In the genomic region with DNA sequence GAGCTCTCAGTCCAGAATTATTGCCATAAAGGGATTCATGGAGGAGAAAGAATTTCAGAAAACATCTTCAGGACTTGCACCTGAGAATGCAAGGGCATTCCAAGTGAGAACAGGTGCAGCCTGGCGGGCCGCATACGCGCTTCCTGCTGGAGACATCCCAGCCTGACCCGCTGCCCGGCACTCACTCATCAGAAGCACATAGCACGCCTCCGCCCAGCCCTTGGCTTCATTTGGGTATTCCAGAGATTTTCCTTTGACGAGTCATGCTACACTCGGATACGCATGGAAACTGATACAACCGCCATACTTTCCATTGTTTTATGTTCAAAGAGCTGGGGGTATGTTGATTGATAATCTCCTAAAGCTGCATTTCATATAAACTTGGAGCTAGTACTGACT, we compare ENCODE assay signal across 18 cellular contexts.
DNase-seq lines count a peak whose midpoint lies in the region; ATAC-seq and TF ChIP-seq lines count a peak whose summit lies in the region.
"Had no signal": no experiment of that assay in that cellular context is flagged by ENCODE, and none has a peak within 500 bp of the region (broad histone marks: within the 10 kb centered on the region; RNA-seq: fewer than 3 reads in every experiment).

No MANE protein-coding gene starts in this region.

- H2AFZ ChIP-seq in osteoblast (ENCODE audit: low read length), result no peak overlapping the region

- peaks cover 11% of the 10 kb centered on the region for H3K27me3 Mint-ChIP-seq in activated CD8-positive, alpha-beta T cell treated with anti-CD3 and anti-CD28 coated beads for 36 hours
- peaks cover 6% of the 10 kb centered on the region for H3K27me3 Mint-ChIP-seq in activated CD8-positive, alpha-beta T cell treated with anti-CD3 and anti-CD28 coated beads, Interleukin-2, amount 10 ng/mL, durations not matched to agents 7 days and 5 days (ENCODE audit: low read depth)
- H3K27me3 Mint-ChIP-seq: CD4-positive, alpha-beta memory T cell had no signal

- H3K36me3 Mint-ChIP-seq in activated CD8-positive, alpha-beta T cell treated with anti-CD3 and anti-CD28 coated beads for 36 hours (ENCODE audit: low read depth), result no peaks in the 10 kb centered on the region
- H3K36me3 Mint-ChIP-seq in activated CD8-positive, alpha-beta T cell treated with anti-CD3 and anti-CD28 coated beads, Interleukin-2, amount 10 ng/mL, durations not matched to agents 7 days and 5 days (ENCODE audit: low read depth), result peaks cover 19% of the 10 kb centered on the region

- no peak for ATAC-seq in activated CD8-positive, alpha-beta T cell treated with anti-CD3 and anti-CD28 coated beads for 36 hours
- ATAC-seq in activated CD8-positive, alpha-beta T cell treated with anti-CD3 and anti-CD28 coated beads, Interleukin-2, amount 10 ng/mL, durations not matched to agents 7 days and 5 days, result no peak
- ATAC-seq in HG03280 (IDR thresholded peaks at IDR 0.05; ENCODE audit: unreplicated experiment), result no peak
- ATAC-seq in GM19452 (IDR thresholded peaks at IDR 0.05; ENCODE audit: unreplicated experiment), result no peak
- ATAC-seq: A549 had no signal

- no peak overlapping the region for H3K4me3 Mint-ChIP-seq in activated CD8-positive, alpha-beta T cell treated with anti-CD3 and anti-CD28 coated beads for 36 hours
- H3K4me3 Mint-ChIP-seq in activated CD8-positive, alpha-beta T cell treated with anti-CD3 and anti-CD28 coated beads, Interleukin-2, amount 10 ng/mL, durations not matched to agents 7 days and 5 days, result no peak overlapping the region
- H3K4me3 Mint-ChIP-seq: nephron progenitor cell had no signal

- intact Hi-C loops in activated CD8-positive, alpha-beta T cell treated with anti-CD3 and anti-CD28 coated beads for 36 hours (cut with micrococcal nuclease), result no loop called here

- H3K4me1 Mint-ChIP-seq in activated CD8-positive, alpha-beta T cell treated with anti-CD3 and anti-CD28 coated beads for 36 hours (ENCODE audit: low read depth), result peaks cover 23% of the 10 kb centered on the region
- peaks cover 48% of the 10 kb centered on the region for H3K4me1 Mint-ChIP-seq in activated CD8-positive, alpha-beta T cell treated with anti-CD3 and anti-CD28 coated beads, Interleukin-2, amount 10 ng/mL, durations not matched to agents 7 days and 5 days (ENCODE audit: low read depth)

- peak overlapping the region; percentile 43 for H3K27ac Mint-ChIP-seq in activated CD8-positive, alpha-beta T cell treated with anti-CD3 and anti-CD28 coated beads for 36 hours
- no peak overlapping the region for H3K27ac Mint-ChIP-seq in activated CD8-positive, alpha-beta T cell treated with anti-CD3 and anti-CD28 coated beads, Interleukin-2, amount 10 ng/mL, durations not matched to agents 7 days and 5 days
- H3K27ac Mint-ChIP-seq: nephron progenitor cell had no signal

- H3K36me3 ChIP-seq in osteoblast (ENCODE audit: insufficient read depth, low read length), result no peaks in the 10 kb centered on the region
- H3K36me3 ChIP-seq: vagina had no signal

- no peaks in the 10 kb centered on the region for H3K79me2 ChIP-seq in osteoblast (ENCODE audit: insufficient read depth, low read length)

- CTCF ChIA-PET in activated CD8-positive, alpha-beta T cell treated with anti-CD3 and anti-CD28 coated beads for 36 hours (lab: Charles Lee), result interaction anchor here (1.0 kb wide), 1 partner anchor 9 kb away, joined by 3 read pairs; no protein-coding TSS in a partner anchor
- CTCF ChIA-PET in activated CD8-positive, alpha-beta T cell treated with anti-CD3 and anti-CD28 coated beads, Interleukin-2, amount 10 ng/mL, durations not matched to agents 7 days and 5 days (lab: Charles Lee), result no interaction called here

- no peak for TF ChIP-seq RAD21 in Ishikawa (IDR thresholded peaks at IDR 0.05; ENCODE audit: low read depth)

- TF ChIP-seq CTCF in activated CD8-positive, alpha-beta T cell treated with anti-CD3 and anti-CD28 coated beads for 36 hours (IDR thresholded peaks at IDR 0.05), result no peak
- no peak for TF ChIP-seq CTCF in coronary artery (IDR thresholded peaks at IDR 0.05)
- TF ChIP-seq CTCF in osteoblast (IDR thresholded peaks at IDR 0.05; ENCODE audit: extremely low read depth, low read depth, low read length), result no peak

- H3K27me3 ChIP-seq in osteoblast (ENCODE audit: insufficient read depth, low read length), result peaks cover 12% of the 10 kb centered on the region
- H3K27me3 ChIP-seq: vagina had no signal

- no peak for DNase-seq in activated CD8-positive, alpha-beta T cell treated with anti-CD3 and anti-CD28 coated beads for 36 hours
- no peak for DNase-seq in activated CD8-positive, alpha-beta T cell treated with anti-CD3 and anti-CD28 coated beads, Interleukin-2, amount 10 ng/mL, durations not matched to agents 7 days and 5 days
- DNase-seq in coronary artery (ENCODE audit: low spot score), result peak; percentile 70
- peak; percentile 92 for DNase-seq in osteoblast (ENCODE audit: insufficient read length, low spot score, missing footprints)
- no peak for DNase-seq in NCI-H524 (lab: John Stamatoyannopoulos, UW)
- DNase-seq: activated T-cell treated with anti-CD3 and anti-CD28 coated beads, Interleukin-2, amount 50 U/mL, for 1 hour; CD4-positive, alpha-beta memory T cell; KG1; NCI-H146; NCI-H446 treated with DMSO at 0.1 percent for 48 hours; nephron progenitor cell; T1000 had no signal

- H3K4me2 ChIP-seq in osteoblast (ENCODE audit: insufficient read depth, low read length), result peak overlapping the region; percentile 32
- H3K4me2 ChIP-seq: A549 had no signal

- no peaks in the 10 kb centered on the region for H3K9me3 ChIP-seq in osteoblast (ENCODE audit: low read depth, low read length)
- H3K9me3 ChIP-seq: vagina had no signal

- peaks cover 12% of the 10 kb centered on the region for H3K4me1 ChIP-seq in osteoblast (ENCODE audit: insufficient read depth, low read length)
- H3K4me1 ChIP-seq: A549, vagina had no signal

- peak overlapping the region; percentile 25 for H3K4me3 ChIP-seq in coronary artery
- H3K4me3 ChIP-seq in osteoblast (ENCODE audit: insufficient read depth, low read length), result no peak overlapping the region
- H3K4me3 ChIP-seq: A549, lung, vagina had no signal

- POLR2A ChIA-PET in activated CD8-positive, alpha-beta T cell treated with anti-CD3 and anti-CD28 coated beads for 36 hours (lab: Charles Lee), result interaction anchor here (1.0 to 1.4 kb wide), 2 partner anchors 74 to 228 kb away, joined by 4 read pairs; a partner anchor contains a TSS
- POLR2A ChIA-PET in activated CD8-positive, alpha-beta T cell treated with anti-CD3 and anti-CD28 coated beads, Interleukin-2, amount 10 ng/mL, durations not matched to agents 7 days and 5 days (lab: Charles Lee), result no interaction called here

- no peaks in the 10 kb centered on the region for H3K9me3 Mint-ChIP-seq in activated CD8-positive, alpha-beta T cell treated with anti-CD3 and anti-CD28 coated beads for 36 hours
- peaks cover 3% of the 10 kb centered on the region for H3K9me3 Mint-ChIP-seq in activated CD8-positive, alpha-beta T cell treated with anti-CD3 and anti-CD28 coated beads, Interleukin-2, amount 10 ng/mL, durations not matched to agents 7 days and 5 days (ENCODE audit: insufficient read depth)
- H3K9me3 Mint-ChIP-seq: CD4-positive, alpha-beta memory T cell had no signal

- no peaks in the 10 kb centered on the region for H4K20me1 ChIP-seq in osteoblast (ENCODE audit: insufficient read depth, low read length)

- H3K27ac ChIP-seq in coronary artery, result no peak overlapping the region
- peak overlapping the region; percentile 14 for H3K27ac ChIP-seq in osteoblast (ENCODE audit: low read depth, low read length)
- H3K27ac ChIP-seq: A549, vagina had no signal

- TF ChIP-seq EP300 in Ishikawa (IDR thresholded peaks at IDR 0.05; ENCODE audit: borderline replicate concordance), result peak; percentile 75

TF ChIP-seq in Ishikawa, 13 proteins besides CTCF, POLR2A, EP300 and RAD21:
- no peak for TF ChIP-seq CREB1 (IDR thresholded peaks at IDR 0.05; ENCODE audit: low read depth)
- TF ChIP-seq CEBPB (IDR thresholded peaks at IDR 0.05), result no peak
- TF ChIP-seq FOXM1 (IDR thresholded peaks at IDR 0.05; ENCODE audit: borderline replicate concordance, low read depth), result peak; percentile 71; the same call in 1 of the 2 replicates
- TF ChIP-seq, protein P1, sequence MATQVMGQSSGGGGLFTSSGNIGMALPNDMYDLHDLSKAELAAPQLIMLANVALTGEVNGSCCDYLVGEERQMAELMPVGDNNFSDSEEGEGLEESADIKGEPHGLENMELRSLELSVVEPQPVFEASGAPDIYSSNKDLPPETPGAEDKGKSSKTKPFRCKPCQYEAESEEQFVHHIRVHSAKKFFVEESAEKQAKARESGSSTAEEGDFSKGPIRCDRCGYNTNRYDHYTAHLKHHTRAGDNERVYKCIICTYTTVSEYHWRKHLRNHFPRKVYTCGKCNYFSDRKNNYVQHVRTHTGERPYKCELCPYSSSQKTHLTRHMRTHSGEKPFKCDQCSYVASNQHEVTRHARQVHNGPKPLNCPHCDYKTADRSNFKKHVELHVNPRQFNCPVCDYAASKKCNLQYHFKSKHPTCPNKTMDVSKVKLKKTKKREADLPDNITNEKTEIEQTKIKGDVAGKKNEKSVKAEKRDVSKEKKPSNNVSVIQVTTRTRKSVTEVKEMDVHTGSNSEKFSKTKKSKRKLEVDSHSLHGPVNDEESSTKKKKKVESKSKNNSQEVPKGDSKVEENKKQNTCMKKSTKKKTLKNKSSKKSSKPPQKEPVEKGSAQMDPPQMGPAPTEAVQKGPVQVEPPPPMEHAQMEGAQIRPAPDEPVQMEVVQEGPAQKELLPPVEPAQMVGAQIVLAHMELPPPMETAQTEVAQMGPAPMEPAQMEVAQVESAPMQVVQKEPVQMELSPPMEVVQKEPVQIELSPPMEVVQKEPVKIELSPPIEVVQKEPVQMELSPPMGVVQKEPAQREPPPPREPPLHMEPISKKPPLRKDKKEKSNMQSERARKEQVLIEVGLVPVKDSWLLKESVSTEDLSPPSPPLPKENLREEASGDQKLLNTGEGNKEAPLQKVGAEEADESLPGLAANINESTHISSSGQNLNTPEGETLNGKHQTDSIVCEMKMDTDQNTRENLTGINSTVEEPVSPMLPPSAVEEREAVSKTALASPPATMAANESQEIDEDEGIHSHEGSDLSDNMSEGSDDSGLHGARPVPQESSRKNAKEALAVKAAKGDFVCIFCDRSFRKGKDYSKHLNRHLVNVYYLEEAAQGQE (IDR thresholded peaks at IDR 0.05; ENCODE audit: low read depth), result no peak
- peak; percentile 64 for TF ChIP-seq NFIC (IDR thresholded peaks at IDR 0.05)
- TF ChIP-seq YY1 (IDR thresholded peaks at IDR 0.05; ENCODE audit: low read depth), result no peak
- TF ChIP-seq TEAD4 (IDR thresholded peaks at IDR 0.05), result peak; percentile 66
- no peak for TF ChIP-seq EGR1 (IDR thresholded peaks at IDR 0.05)
- peak; percentile 84 for TF ChIP-seq TCF12 (IDR thresholded peaks at IDR 0.05; ENCODE audit: low read depth)
- TF ChIP-seq, protein P2, sequence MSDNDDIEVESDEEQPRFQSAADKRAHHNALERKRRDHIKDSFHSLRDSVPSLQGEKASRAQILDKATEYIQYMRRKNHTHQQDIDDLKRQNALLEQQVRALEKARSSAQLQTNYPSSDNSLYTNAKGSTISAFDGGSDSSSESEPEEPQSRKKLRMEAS (IDR thresholded peaks at IDR 0.05), result no peak

Comparison
In these comparisons a context has a peak if more than half of its experiments do, and no peak if none do; other contexts are left out.
1. DNase-seq: peak in coronary artery (single experiment) and osteoblast (single experiment); none in activated CD8-positive, alpha-beta T cell treated with anti-CD3 and anti-CD28 coated beads for 36 hours (single experiment), activated CD8-positive, alpha-beta T cell treated with anti-CD3 and anti-CD28 coated beads, Interleukin-2, amount 10 ng/mL, durations not matched to agents 7 days and 5 days (single experiment) and NCI-H524 (0 of 2).